15 cellular contexts compared by ENCODE assay signal in the genomic region with DNA sequence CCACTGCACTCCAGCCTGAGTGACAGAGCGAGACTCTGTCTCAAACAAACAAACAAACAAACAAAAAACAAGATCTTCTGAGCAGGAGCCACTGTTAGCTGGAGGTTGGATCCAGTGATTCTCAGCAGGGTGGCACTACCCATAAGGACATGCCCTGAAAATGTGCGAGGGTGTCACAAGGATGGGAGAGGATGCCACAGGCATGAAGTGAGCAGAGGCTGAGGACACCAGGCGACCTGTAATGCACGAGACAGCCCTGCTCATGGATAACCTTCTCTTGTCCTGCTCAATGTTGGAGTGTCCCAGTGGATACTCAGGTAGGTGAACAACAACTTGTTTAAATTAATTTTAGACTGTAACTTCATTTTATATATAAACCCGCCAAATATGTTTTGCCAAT.
"Had no signal": no experiment of that assay in that cellular context is flagged by ENCODE, and none has a peak within 500 bp of the region (broad histone marks: within the 10 kb centered on the region; RNA-seq: fewer than 3 reads in every experiment).

No MANE protein-coding gene starts in this region.

- H3K4me3 ChIP-seq: SJCRH30, SK-N-MC had no signal

- H3K36me3 ChIP-seq: SJCRH30 had no signal

- DNase-seq: KBM-7; MV-4-11; NCI-H1048; NCI-H1436 treated with DMSO at 0.1 percent for 48 hours; NCI-H1694; NCI-H187 treated with DMSO at 0.1 percent for 48 hours; NCI-H2029 treated with DMSO at 0.1 percent for 48 hours; NCI-H524; NCI-H526 treated with DMSO at 0.1 percent for 48 hours; NK-92 treated with Interleukin-12 subunit alpha and Interleukin-12 subunit beta, amount 100 ng/mL, for 24 hours; PC-3; SHP77 treated with DMSO at 0.1 percent for 48 hours had no signal

- H3K27ac ChIP-seq: RWPE1, SJCRH30, SK-N-MC had no signal
